8 cellular contexts compared by ENCODE assay signal in genomic region chrX:107775000-107775733, GRCh38. TPM values are rescaled to one million over a fixed set of nuclear protein-coding genes. Genes with fewer than 3 reads are reported as not detected.
DNase-seq lines count a peak whose midpoint lies in the region; ATAC-seq and TF ChIP-seq lines count a peak whose summit lies in the region.

No MANE protein-coding gene starts in this region.

- POLR2A ChIA-PET in CD8-positive, alpha-beta T cell (lab: Charles Lee) = interaction anchor here (0.6 to 4.4 kb wide), 7 partner anchors 31 to 146 kb away, joined by 3 to 48 read pairs (median 5); no protein-coding TSS in a partner anchor

- TF ChIP-seq POLR2A in esophagus muscularis mucosa (IDR thresholded peaks at IDR 0.05; ENCODE audit: low read depth) (no peak), ovary (IDR thresholded peaks at IDR 0.05) (peak; percentile 5)

- in situ Hi-C loops in HAP-1 (cut with MboI; ENCODE audit: low sequenced_read_pairs) = loop anchor here (5.0 to 25.0 kb wide), 3 partner anchors 113 to 788 kb away; no protein-coding TSS in a partner anchor

- no peak for TF ChIP-seq CTCF in CD8-positive, alpha-beta T cell (IDR thresholded peaks at IDR 0.05)
- no peak for TF ChIP-seq CTCF in RWPE2 (IDR thresholded peaks at IDR 0.05; ENCODE audit: poor library complexity, severe bottlenecking)
- TF ChIP-seq CTCF in esophagus muscularis mucosa (IDR thresholded peaks at IDR 0.05) = no peak
- peak in 1 of 3 donors; percentile 9 for TF ChIP-seq CTCF in ovary (IDR thresholded peaks at IDR 0.05)

- ATAC-seq in CD8-positive, alpha-beta T cell = no peak
- peak; percentile 8; the same call in 2 of the 3 replicates for ATAC-seq in RWPE2 (ENCODE audit: low read depth)

- CTCF ChIA-PET in CD8-positive, alpha-beta T cell (lab: Charles Lee) = interaction anchor here (1.0 to 9.2 kb wide), 8 partner anchors 33 to 146 kb away, joined by 3 to 201 read pairs (median 26); partner anchors contain the start of gene PRPS1

- no peaks in the 10 kb centered on the region for H3K9me3 Mint-ChIP-seq in CD8-positive, alpha-beta T cell

- peak overlapping the region; percentile 90 for H3K27ac Mint-ChIP-seq in CD8-positive, alpha-beta T cell

- no peak for TF ChIP-seq EP300 in esophagus muscularis mucosa (IDR thresholded peaks at IDR 0.05)
- no peak for TF ChIP-seq EP300 in ovary (IDR thresholded peaks at IDR 0.05)

- H3K27me3 ChIP-seq in CD8-positive, alpha-beta T cell (ENCODE audit: insufficient read depth, low read length) = no peaks in the 10 kb centered on the region
- H3K27me3 ChIP-seq in HAP-1 (ENCODE audit: low read depth) (no peaks in the 10 kb centered on the region), RWPE2 (ENCODE audit: insufficient read depth, poor library complexity, severe bottlenecking) (no peaks in the 10 kb centered on the region), esophagus muscularis mucosa (peaks cover 0 to 4% (median 0%) of the 10 kb centered on the region in 4 donors), ovary (no peaks in the 10 kb centered on the region)

- DNase-seq in CD8-positive, alpha-beta T cell = peak in 3 of 7 experiments; percentile 10 to 56 (median 11)
- no peak for DNase-seq in HAP-1 (ENCODE audit: low spot score in 2 of 2)
- DNase-seq in RWPE2 (ENCODE audit: low spot score) = no peak
- no peak for DNase-seq in esophagus muscularis mucosa (ENCODE audit: extremely low spot score)
- peak in 2 of 5 donors; percentile 34 to 36 for DNase-seq in ovary
- no peak for DNase-seq in NCI-H1694 treated with DMSO at 0.1 percent for 48 hours (lab: John Stamatoyannopoulos, UW)
- DNase-seq in RPMI8226 = no peak
- no peak for DNase-seq in NCI-H446 treated with DMSO at 0.1 percent for 48 hours (lab: John Stamatoyannopoulos, UW)

- peak overlapping the region; percentile 89 for H3K4me3 Mint-ChIP-seq in CD8-positive, alpha-beta T cell

- WGBS in esophagus muscularis mucosa = 45% methylated on average over 22 of the region's 40 CpGs
- 29 to 38% (median 37%) methylated on average over 38 to 40 of the region's 40 CpGs for WGBS in ovary, 3 donors

- H3K27ac ChIP-seq in CD8-positive, alpha-beta T cell (ENCODE audit: low read depth, low read length) = peak overlapping the region; percentile 71
- H3K27ac ChIP-seq in RWPE2 (ENCODE audit: poor library complexity, severe bottlenecking) = no peak overlapping the region
- H3K27ac ChIP-seq in esophagus muscularis mucosa (replicated peaks in 1 of 4) = peak overlapping the region; percentile 84 to 92 (median 88)
- peak overlapping the region; percentile 72 to 78 for H3K27ac ChIP-seq in ovary

- H3K27me3 Mint-ChIP-seq in CD8-positive, alpha-beta T cell (ENCODE audit: low read depth) = no peaks in the 10 kb centered on the region

- H3K4me1 Mint-ChIP-seq in CD8-positive, alpha-beta T cell (ENCODE audit: low read depth) = peaks cover 32% of the 10 kb centered on the region

- intact Hi-C loops in CD8-positive, alpha-beta T cell (cut with DNase I, micrococcal nuclease) = loop anchor here (1.0 to 10.0 kb wide), 10 partner anchors 33 to 883 kb away; partner anchors contain the start of genes ATG4A (in 1 of the 2), MID2 (in 1 of the 2), PSMD10 (in 1 of the 2) and RBM41 (in 1 of the 2)
- intact Hi-C loops in esophagus muscularis mucosa (cut with DNase I) (loop anchor here (2.0 to 10.0 kb wide), 2 partner anchors 56 to 1290 kb away; no protein-coding TSS in a partner anchor), ovary (cut with DNase I) (loop anchor here (5.0 to 10.0 kb wide), 5 partner anchors 58 to 118 kb away; no protein-coding TSS in a partner anchor)

- no peaks in the 10 kb centered on the region for H3K36me3 Mint-ChIP-seq in CD8-positive, alpha-beta T cell

- H3K4me1 ChIP-seq in CD8-positive, alpha-beta T cell (ENCODE audit: insufficient read depth, low read length) = peaks cover 10% of the 10 kb centered on the region
- H3K4me1 ChIP-seq in HAP-1 (peaks cover 16% of the 10 kb centered on the region), RWPE2 (ENCODE audit: insufficient read depth, poor library complexity, severe bottlenecking) (peaks cover 6% of the 10 kb centered on the region), esophagus muscularis mucosa (peaks cover 4 to 57% (median 41%) of the 10 kb centered on the region in 4 donors), ovary (ENCODE audit: insufficient read depth) (no peaks in the 10 kb centered on the region)

- no peaks in the 10 kb centered on the region for H3K36me3 ChIP-seq in CD8-positive, alpha-beta T cell (ENCODE audit: insufficient read depth, low read length)
- H3K36me3 ChIP-seq in HAP-1 (replicated peaks) (no peaks in the 10 kb centered on the region), RWPE2 (ENCODE audit: low read depth) (no peaks in the 10 kb centered on the region), esophagus muscularis mucosa (peaks cover 0 to 3% (median 0%) of the 10 kb centered on the region in 4 donors), ovary (no peaks in the 10 kb centered on the region)

- H3K9me3 ChIP-seq in CD8-positive, alpha-beta T cell (ENCODE audit: low read length) = no peaks in the 10 kb centered on the region
- H3K9me3 ChIP-seq in HAP-1 = no peaks in the 10 kb centered on the region
- H3K9me3 ChIP-seq in RWPE2 (ENCODE audit: severe bottlenecking) = no peaks in the 10 kb centered on the region
- no peaks in the 10 kb centered on the region for H3K9me3 ChIP-seq in esophagus muscularis mucosa
- H3K9me3 ChIP-seq in ovary = no peaks in the 10 kb centered on the region

- H3K4me3 ChIP-seq in CD8-positive, alpha-beta T cell (ENCODE audit: low read depth, low read length) = peak overlapping the region; percentile 70
- peak overlapping the region; percentile 36 for H3K4me3 ChIP-seq in HAP-1
- peak overlapping the region; percentile 31 for H3K4me3 ChIP-seq in RWPE2 (ENCODE audit: severe bottlenecking)
- H3K4me3 ChIP-seq in esophagus muscularis mucosa = peak overlapping the region; percentile 62 to 76 (median 66)
- H3K4me3 ChIP-seq in ovary = peak overlapping the region; percentile 59

RNA-seq across cellular contexts. Expression of gene TSC22D3, which starts 0.4 kb away (rescaled TPM):
- total RNA-seq in CD8-positive, alpha-beta T cell = 1,000 to 10,000 TPM; 1,763 to 1,785 TPM
- total RNA-seq in esophagus muscularis mucosa (1,000 to 10,000 TPM in 2 of 4 donors, 100 to 1,000 TPM in 2; 389 to 1,047 (median 786) TPM), ovary (100 to 1,000 TPM in 6 of 7 donors, 10 to 100 TPM in 1; 91.5 to 645 (median 365) TPM)
- polyA plus RNA-seq in ovary = 100 to 1,000 TPM; 221 to 241 TPM

RNA-seq across cellular contexts. Expression of gene NCBP2L, which starts 2.4 kb away (rescaled TPM):
- not detected for total RNA-seq in CD8-positive, alpha-beta T cell
- total RNA-seq in esophagus muscularis mucosa = not detected
- total RNA-seq in ovary = 1 to 10 TPM in 2 of 7 donors, under 1 TPM in 4, not detected in 1; 0.28 to 1.6 (median 0.72) TPM
- under 1 TPM; 0.20 to 0.35 TPM for polyA plus RNA-seq in ovary

RNA-seq across cellular contexts. Expression of gene MID2, which starts 50.5 kb away (rescaled TPM):
- total RNA-seq in CD8-positive, alpha-beta T cell = 10 to 100 TPM; 15.2 to 17.1 TPM
- 10 to 100 TPM; 37.1 to 65.9 (median 52.4) TPM for total RNA-seq in esophagus muscularis mucosa
- total RNA-seq in ovary = 10 to 100 TPM; 15.9 to 29.6 (median 24.0) TPM
- polyA plus RNA-seq in ovary = 10 to 100 TPM in 1 of 2 donors, 1 to 10 TPM in 1; 4.3 to 19.8 TPM
